Comparison of ENCODE assay signal across 9 cellular contexts in genomic region chr2:27016801-27017325, GRCh38. TPM values are rescaled to one million over a fixed set of nuclear protein-coding genes. Genes with fewer than 3 reads are reported as not detected.
DNase-seq lines count a peak whose midpoint lies in the region; ATAC-seq and TF ChIP-seq lines count a peak whose summit lies in the region.
"Had no signal": no experiment of that assay in that cellular context is flagged by ENCODE, and none has a peak within 500 bp of the region (broad histone marks: within the 10 kb centered on the region; RNA-seq: fewer than 3 reads in every experiment).

No MANE protein-coding gene starts in this region.

- H3K4me1 ChIP-seq in RWPE2 (ENCODE audit: insufficient read depth, poor library complexity, severe bottlenecking) (peaks cover 5% of the 10 kb centered on the region), heart left ventricle (peaks cover 0 to 59% (median 29%) of the 10 kb centered on the region in 12 donors)

- H3K36me3 Mint-ChIP-seq in activated naive CD8-positive, alpha-beta T cell treated with anti-CD3 and anti-CD28 coated beads, Interleukin-2, amount 50 U/mL, for 24 hours (ENCODE audit: low read depth) = no peaks in the 10 kb centered on the region

- H3K27me3 Mint-ChIP-seq in activated naive CD8-positive, alpha-beta T cell treated with anti-CD3 and anti-CD28 coated beads, Interleukin-2, amount 50 U/mL, for 24 hours = no peaks in the 10 kb centered on the region
- H3K27me3 Mint-ChIP-seq: stimulated activated naive CD8-positive, alpha-beta T cell treated with anti-CD3 and anti-CD28 coated beads, Interleukin-15, Interleukin-2, amounts not matched to agents 100 ng/mL and 50 ng/mL, for 24 hours had no signal

- no peak for TF ChIP-seq POLR2A in heart left ventricle (IDR thresholded peaks at IDR 0.05)

- H3K4me1 Mint-ChIP-seq in activated naive CD8-positive, alpha-beta T cell treated with anti-CD3 and anti-CD28 coated beads, Interleukin-2, amount 50 U/mL, for 24 hours = no peaks in the 10 kb centered on the region

- H3K4me3 ChIP-seq in RWPE2 (ENCODE audit: severe bottlenecking) = no peak overlapping the region
- no peak overlapping the region for H3K4me3 ChIP-seq in heart left ventricle
- H3K4me3 ChIP-seq in retinal pigment epithelial cell (ENCODE audit: low read length) = no peak overlapping the region

- DNase-seq in DMS79 treated with DMSO at 0.1 percent for 48 hours (lab: John Stamatoyannopoulos, UW) (peak; percentile 32), LHCN-M2 (ENCODE audit: low read depth) (peak; percentile 60), RWPE2 (ENCODE audit: low spot score) (no peak), heart left ventricle (peak in 4 of 5 donors; percentile 36 to 63 (median 44)), retinal pigment epithelial cell (ENCODE audit: low read depth) (no peak)
- peak; percentile 53 for DNase-seq in activated naive CD8-positive, alpha-beta T cell treated with anti-CD3 and anti-CD28 coated beads, Interleukin-2, amount 50 U/mL, for 24 hours

- H3K27me3 ChIP-seq in RWPE2 (ENCODE audit: insufficient read depth, poor library complexity, severe bottlenecking) = no peaks in the 10 kb centered on the region
- no peaks in the 10 kb centered on the region for H3K27me3 ChIP-seq in heart left ventricle

- TF ChIP-seq CTCF in RWPE2 (IDR thresholded peaks at IDR 0.05; ENCODE audit: poor library complexity, severe bottlenecking) (peak; percentile 77), heart left ventricle (IDR thresholded peaks at IDR 0.05) (peak; percentile 55 to 76 (median 64)), retinal pigment epithelial cell (conservative IDR thresholded peaks at IDR 0.05; ENCODE audit: low read depth, low read length) (peak; percentile 73)

- no peaks in the 10 kb centered on the region for H3K36me3 ChIP-seq in RWPE2 (ENCODE audit: low read depth)
- no peaks in the 10 kb centered on the region for H3K36me3 ChIP-seq in heart left ventricle

- no peaks in the 10 kb centered on the region for H3K9me3 ChIP-seq in RWPE2 (ENCODE audit: severe bottlenecking)
- H3K9me3 ChIP-seq in heart left ventricle = no peaks in the 10 kb centered on the region

- intact Hi-C loops in heart left ventricle (cut with DNase I) = loop anchor here (1.0 to 10.0 kb wide), 6 partner anchors 35 to 172 kb away; partner anchors contain the start of gene DPYSL5 (in 6 of the 10)

- no peak overlapping the region for H3K4me3 Mint-ChIP-seq in activated naive CD8-positive, alpha-beta T cell treated with anti-CD3 and anti-CD28 coated beads, Interleukin-2, amount 50 U/mL, for 24 hours
- H3K4me3 Mint-ChIP-seq: stimulated activated naive CD8-positive, alpha-beta T cell treated with anti-CD3 and anti-CD28 coated beads, Interleukin-15, Interleukin-2, amounts not matched to agents 100 ng/mL and 50 ng/mL, for 24 hours had no signal

- no peak overlapping the region for H3K27ac Mint-ChIP-seq in activated naive CD8-positive, alpha-beta T cell treated with anti-CD3 and anti-CD28 coated beads, Interleukin-2, amount 50 U/mL, for 24 hours
- H3K27ac Mint-ChIP-seq: stimulated activated naive CD8-positive, alpha-beta T cell treated with anti-CD3 and anti-CD28 coated beads, Interleukin-15, Interleukin-2, amounts not matched to agents 100 ng/mL and 50 ng/mL, for 24 hours had no signal

- ATAC-seq in RWPE2 (ENCODE audit: low read depth) = peak; percentile 44; the same call in 1 of the 3 replicates
- no peak for ATAC-seq in activated naive CD8-positive, alpha-beta T cell treated with anti-CD3 and anti-CD28 coated beads, Interleukin-2, amount 50 U/mL, for 24 hours
- peak in 3 of 4 donors; percentile 19 to 62 (median 34) for ATAC-seq in heart left ventricle
- ATAC-seq in HG03571 (IDR thresholded peaks at IDR 0.05; ENCODE audit: unreplicated experiment) = no peak
- no peak for ATAC-seq in HG03045 (IDR thresholded peaks at IDR 0.05; ENCODE audit: unreplicated experiment)

- no peaks in the 10 kb centered on the region for H3K9me3 Mint-ChIP-seq in activated naive CD8-positive, alpha-beta T cell treated with anti-CD3 and anti-CD28 coated beads, Interleukin-2, amount 50 U/mL, for 24 hours
- H3K9me3 Mint-ChIP-seq: stimulated activated naive CD8-positive, alpha-beta T cell treated with anti-CD3 and anti-CD28 coated beads, Interleukin-15, Interleukin-2, amounts not matched to agents 100 ng/mL and 50 ng/mL, for 24 hours had no signal

- no peak overlapping the region for H3K27ac ChIP-seq in RWPE2 (ENCODE audit: poor library complexity, severe bottlenecking)
- H3K27ac ChIP-seq in heart left ventricle = no peak overlapping the region

- WGBS in heart left ventricle, 4 donors = 57 to 70% (median 67%) methylated on average over 3 of the region's 3 CpGs

RNA-seq across cellular contexts. Expression of gene TMEM214, which starts 15.9 kb away (rescaled TPM):
- total RNA-seq in LHCN-M2 (2014; rRNA removed) (60.0 and 61.4 TPM in 2 replicates), heart left ventricle (10 to 100 TPM; 18.3 to 58.0 (median 31.6) TPM)
- 81.6 TPM for polyA plus RNA-seq in LHCN-M2 (2012)
- 10 to 100 TPM; 27.4 to 57.0 TPM for polyA plus RNA-seq in heart left ventricle

RNA-seq across cellular contexts. Expression of gene AGBL5, which starts 34.6 kb away (rescaled TPM):
- total RNA-seq in LHCN-M2 (2014; rRNA removed) (26.0 and 29.2 TPM in 2 replicates), heart left ventricle (10 to 100 TPM in 4 of 9 donors, 1 to 10 TPM in 5; 4.9 to 12.5 (median 9.9) TPM)
- polyA plus RNA-seq in LHCN-M2 (2012) = 29.8 TPM
- polyA plus RNA-seq in heart left ventricle = 1 to 10 TPM; 4.5 to 7.9 TPM

RNA-seq across cellular contexts. Expression of gene MAPRE3, which starts 46.4 kb away (rescaled TPM):
- 1.5 and 1.7 TPM in 2 replicates for total RNA-seq in LHCN-M2 (2014; rRNA removed)
- 9.1 TPM for polyA plus RNA-seq in LHCN-M2 (2012)
- 10 to 100 TPM; 27.4 to 55.2 (median 42.3) TPM for total RNA-seq in heart left ventricle
- 10 to 100 TPM; 28.7 to 65.0 TPM for polyA plus RNA-seq in heart left ventricle

RNA-seq across cellular contexts. Expression of gene OST4, which starts 54.6 kb away (rescaled TPM):
- total RNA-seq in LHCN-M2 (2014; rRNA removed) = 325 and 383 TPM in 2 replicates
- polyA plus RNA-seq in LHCN-M2 (2012) = 1,006 TPM
- total RNA-seq in heart left ventricle = 100 to 1,000 TPM; 215 to 466 (median 343) TPM
- polyA plus RNA-seq in heart left ventricle = 100 to 1,000 TPM; 335 to 517 TPM

Comparison
In these comparisons a context has a peak if more than half of its experiments do, and no peak if none do; other contexts are left out.
1. DNase-seq: peak in DMS79 treated with DMSO at 0.1 percent for 48 hours (single experiment), LHCN-M2 (single experiment), activated naive CD8-positive, alpha-beta T cell treated with anti-CD3 and anti-CD28 coated beads, Interleukin-2, amount 50 U/mL, for 24 hours (single experiment) and heart left ventricle (4 of 5); none in RWPE2 (single experiment) and retinal pigment epithelial cell (single experiment).
2. ATAC-seq: peak in RWPE2 (single experiment) and heart left ventricle (3 of 4); none in activated naive CD8-positive, alpha-beta T cell treated with anti-CD3 and anti-CD28 coated beads, Interleukin-2, amount 50 U/mL, for 24 hours (single experiment), HG03571 (single experiment) and HG03045 (single experiment).
3. RNA of gene MAPRE3, which starts 46.4 kb away (total RNA-seq): 27.4 to 55.2 TPM in heart left ventricle; 1.5 to 1.7 TPM in LHCN-M2; every median in the first group is over 10 times any median in the second.
4. Peak in every context shown above with its lines, with median percentiles within 50 percentile points of each other: CTCF ChIP-seq.